ENCODE assay signal across 2 cellular contexts in the genomic region with DNA sequence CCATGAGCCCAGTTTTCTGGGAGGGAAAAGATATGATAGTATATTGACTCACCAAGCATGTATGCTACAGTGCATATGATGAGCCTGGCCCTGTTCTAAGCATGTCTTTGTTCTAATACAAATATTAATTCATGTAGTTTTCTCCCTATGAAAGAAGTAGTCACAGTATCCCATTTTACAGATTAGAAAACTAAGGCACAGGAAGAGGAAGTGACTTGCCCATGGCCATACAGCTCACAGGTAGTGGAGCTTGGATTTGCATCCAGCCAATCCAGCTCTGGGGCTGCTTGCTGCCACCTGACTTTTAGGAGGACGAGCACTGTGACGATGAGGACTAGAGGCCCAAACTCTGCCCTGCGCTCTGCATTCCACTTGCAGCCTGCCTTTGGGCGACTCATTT.
TF ChIP-seq lines count a peak whose summit lies in the region.

No MANE protein-coding gene starts in this region.

TF ChIP-seq in HepG2, 621 proteins besides CTCF, POLR2A, EP300 and RAD21:
- TF ChIP-seq ZNF629 (CRISPR knock-in tag; conservative IDR thresholded peaks at IDR 0.05), result 0 out of 2 replicates have a peak, but pooled peaks have one; percentile 32
- TF ChIP-seq ZNF670 (CRISPR knock-in tag; IDR thresholded peaks at IDR 0.05; ENCODE audit: borderline replicate concordance), result no peak

TF ChIP-seq in K562, 482 proteins besides CTCF, POLR2A, EP300 and RAD21:
- TF ChIP-seq PHF21A (IDR thresholded peaks at IDR 0.05; ENCODE audit: borderline replicate concordance, low read depth) (no peak), RBM25 (IDR thresholded peaks at IDR 0.05; ENCODE audit: low read depth, low read length, severe bottlenecking) (peak; percentile 70), FOXM1 (IDR thresholded peaks at IDR 0.05; ENCODE audit: low read depth) (no peak), FOXM1 (CRISPR knock-in tag; IDR thresholded peaks at IDR 0.05; ENCODE audit: low read depth) (no peak), ADNP (tag; IDR thresholded peaks at IDR 0.05) (0 out of 2 replicates have a peak, but pooled peaks have one; percentile 36), SPI1 (IDR thresholded peaks at IDR 0.05; ENCODE audit: borderline replicate concordance, low read depth, low read length) (peak; percentile 38; the same call in 1 of the 2 replicates), KDM1A (IDR thresholded peaks at IDR 0.05) (0 out of 4 replicates have a peak, but pooled peaks of 1 of the 2 experiments have one; percentile 46), BCOR (IDR thresholded peaks at IDR 0.05) (peak; percentile 73)
